Comparison of ENCODE assay signal across 8 cellular contexts in genomic region chr5:169701910-169702451, GRCh38.
DNase-seq lines count a peak whose midpoint lies in the region; ATAC-seq, FAIRE-seq and TF ChIP-seq lines count a peak whose summit lies in the region.

No MANE protein-coding gene starts in this region.

- no peak for TF ChIP-seq POLR2A in gastrocnemius medialis (IDR thresholded peaks at IDR 0.05)

- ATAC-seq in natural killer cell treated with Interleukin-12 subunit alpha and Interleukin-12 subunit beta and Interleukin-15 and Interleukin-18, amount 100 ng/mL, for 72 hours, result no peak
- ATAC-seq in natural killer cell (no peak), heart right ventricle (peak in 2 of 8 donors; percentile 42 to 50), gastrocnemius medialis (no peak)

- H3K27me3 ChIP-seq in heart right ventricle (peaks cover 0 to 6% (median 0%) of the 10 kb centered on the region in 7 donors), gastrocnemius medialis (no peaks in the 10 kb centered on the region)

- H3K27me3 Mint-ChIP-seq in natural killer cell treated with Interleukin-12 subunit alpha and Interleukin-12 subunit beta and Interleukin-15 and Interleukin-18, amount 100 ng/mL, for 72 hours, result no peaks in the 10 kb centered on the region
- no peaks in the 10 kb centered on the region for H3K27me3 Mint-ChIP-seq in natural killer cell (ENCODE audit: low read depth in 2 of 2)

- no peaks in the 10 kb centered on the region for H3K9me3 Mint-ChIP-seq in natural killer cell treated with Interleukin-12 subunit alpha and Interleukin-12 subunit beta and Interleukin-15 and Interleukin-18, amount 100 ng/mL, for 72 hours
- H3K9me3 Mint-ChIP-seq in natural killer cell, result no peaks in the 10 kb centered on the region

- H3K27ac Mint-ChIP-seq in natural killer cell treated with Interleukin-12 subunit alpha and Interleukin-12 subunit beta and Interleukin-15 and Interleukin-18, amount 100 ng/mL, for 72 hours, result peak overlapping the region; percentile 61 to 88
- H3K27ac Mint-ChIP-seq in natural killer cell, result peak overlapping the region in 1 of 2 donors; percentile 10

- no peak for DNase-seq in natural killer cell treated with Interleukin-12 subunit alpha and Interleukin-12 subunit beta and Interleukin-15 and Interleukin-18, amount 100 ng/mL, for 72 hours (ENCODE audit: low spot score)
- DNase-seq in natural killer cell, result no peak
- DNase-seq in SK-N-DZ (ENCODE audit: low spot score), result peak; percentile 46
- DNase-seq in heart right ventricle, result no peak
- peak; percentile 23 for DNase-seq in urothelium cell line (ENCODE audit: low spot score)
- DNase-seq in SKM-1 treated with dmso at 0.1 percent for 144 hours (lab: John Stamatoyannopoulos, UW; ENCODE audit: unreplicated experiment), result no peak
- no peak for DNase-seq in gastrocnemius medialis
- no peak for DNase-seq in COLO829 (ENCODE audit: low spot score)

- H3K4me3 ChIP-seq in heart right ventricle, result no peak overlapping the region
- no peak overlapping the region for H3K4me3 ChIP-seq in gastrocnemius medialis

- TF ChIP-seq CTCF in natural killer cell (IDR thresholded peaks at IDR 0.05), result no peak
- TF ChIP-seq CTCF in heart right ventricle (IDR thresholded peaks at IDR 0.05), result peak; percentile 17 to 64 (median 48)
- TF ChIP-seq CTCF in gastrocnemius medialis (IDR thresholded peaks at IDR 0.05 in 4 of 5, conservative IDR thresholded peaks at IDR 0.05 in 1 of 5), result no peak

- FAIRE-seq in urothelium cell line (lab: Jason Lieb, UNC), result no peak

- H3K4me1 Mint-ChIP-seq in natural killer cell treated with Interleukin-12 subunit alpha and Interleukin-12 subunit beta and Interleukin-15 and Interleukin-18, amount 100 ng/mL, for 72 hours (ENCODE audit: low read depth in 2 of 2), result peaks cover 37 to 39% of the 10 kb centered on the region in 2 donors
- no peaks in the 10 kb centered on the region for H3K4me1 Mint-ChIP-seq in natural killer cell

- peaks cover 44% of the 10 kb centered on the region for H3K36me3 Mint-ChIP-seq in natural killer cell treated with Interleukin-12 subunit alpha and Interleukin-12 subunit beta and Interleukin-15 and Interleukin-18, amount 100 ng/mL, for 72 hours
- H3K36me3 Mint-ChIP-seq in natural killer cell, result peaks cover 37% of the 10 kb centered on the region

- H3K27ac ChIP-seq in heart right ventricle (no peak overlapping the region), gastrocnemius medialis (no peak overlapping the region)

- no peak overlapping the region for H3K4me3 Mint-ChIP-seq in natural killer cell treated with Interleukin-12 subunit alpha and Interleukin-12 subunit beta and Interleukin-15 and Interleukin-18, amount 100 ng/mL, for 72 hours
- H3K4me3 Mint-ChIP-seq in natural killer cell, result no peak overlapping the region

- H3K36me3 ChIP-seq in heart right ventricle, result peaks cover 0 to 98% (median 0%) of the 10 kb centered on the region in 9 donors
- H3K36me3 ChIP-seq in gastrocnemius medialis, result no peaks in the 10 kb centered on the region

- no peaks in the 10 kb centered on the region for H3K9me3 ChIP-seq in heart right ventricle
- no peaks in the 10 kb centered on the region for H3K9me3 ChIP-seq in gastrocnemius medialis

- peaks cover 0 to 4% (median 0%) of the 10 kb centered on the region in 9 donors for H3K4me1 ChIP-seq in heart right ventricle
- no peaks in the 10 kb centered on the region for H3K4me1 ChIP-seq in gastrocnemius medialis

- intact Hi-C loops in natural killer cell (cut with micrococcal nuclease), result no loop called here
- intact Hi-C loops in heart right ventricle (cut with DNase I), result loop anchor here (1.0 to 10.0 kb wide), 8 partner anchors 29 to 483 kb away; partner anchors contain the start of gene INSYN2B (in 6 of the 10)
- intact Hi-C loops in gastrocnemius medialis (cut with DNase I; ENCODE audit: low total_unique reads), result no loop called here

- in situ Hi-C loops in gastrocnemius medialis (cut with MboI; ENCODE audit: low sequenced_read_pairs in 4 of 4), result no loop called here

- 41 to 51% methylated on average over 8 of the region's 8 CpGs for WGBS in heart right ventricle, 2 donors

Comparison
In these comparisons a context has a peak if more than half of its experiments do, and no peak if none do; other contexts are left out.
1. DNase-seq: peak in SK-N-DZ (single experiment) and urothelium cell line (single experiment); none in natural killer cell treated with Interleukin-12 subunit alpha and Interleukin-12 subunit beta and Interleukin-15 and Interleukin-18, amount 100 ng/mL, for 72 hours (single experiment), natural killer cell (single experiment), heart right ventricle (0 of 2), SKM-1 treated with dmso at 0.1 percent for 144 hours (single experiment), gastrocnemius medialis (0 of 2) and COLO829 (single experiment).
2. CTCF ChIP-seq: peak in heart right ventricle (9 of 9); none in natural killer cell (single experiment) and gastrocnemius medialis (0 of 5).
3. intact Hi-C loops: an anchor here in heart right ventricle (1.0 to 10.0 kb wide); none called in natural killer cell and gastrocnemius medialis.